In genomic region chr10:49817845-49818244, GRCh38 we compare ENCODE assay signal across 13 cellular contexts.
"Had no signal": no experiment of that assay in that cellular context is flagged by ENCODE, and none has a peak within 500 bp of the region (broad histone marks: within the 10 kb centered on the region; RNA-seq: fewer than 3 reads in every experiment).

No MANE protein-coding gene starts in this region.

- H3K27me3 ChIP-seq: stomach, testis, upper lobe of right lung had no signal

- DNase-seq: activated CD4-positive, alpha-beta T cell treated with anti-CD3 and anti-CD28 coated beads, Interleukin-2, amount 50 U/mL, for 4 hours; activated effector memory CD4-positive, alpha-beta T cell treated with Interleukin-2 at 50 U/mL for 16 hours; activated naive CD4-positive, alpha-beta T cell treated with anti-CD3 and anti-CD28 coated beads, Interleukin-2, amount 50 U/mL, for 16 hours; foreskin fibroblast; lower lobe of right lung; stimulated activated CD4-positive, alpha-beta T cell treated with anti-CD3 and anti-CD28 coated beads, Interleukin-1b, Interleukin-23, amount 100 ng/mL, for 48 hours; stomach; T-cell; T-helper 9 cell; testis; upper lobe of right lung had no signal

- H3K4me1 Mint-ChIP-seq: mesothelial cell of epicardium, T-cell had no signal

- H3K4me3 ChIP-seq: lower lobe of right lung, stomach, testis, upper lobe of right lung had no signal

- H3K27ac Mint-ChIP-seq: mesothelial cell of epicardium, T-cell had no signal

- H3K4me1 ChIP-seq: lower lobe of right lung, stomach, testis, upper lobe of right lung had no signal

- H3K27ac ChIP-seq: lower lobe of right lung, stomach, testis, upper lobe of right lung had no signal

- H3K9me3 ChIP-seq: lower lobe of right lung, stomach, testis, upper lobe of right lung had no signal

- H3K27me3 Mint-ChIP-seq: T-cell had no signal

- H3K4me3 Mint-ChIP-seq: mesothelial cell of epicardium, T-cell had no signal

- ATAC-seq: activated CD4-positive, CD25-positive, alpha-beta regulatory T cell treated with anti-CD3 and anti-CD28 coated beads, Interleukin-2, amount 50 U/mL, for 24 hours; lower lobe of right lung; T-cell; upper lobe of right lung had no signal
